ENCODE assay signal across 6 cellular contexts in the genomic region with DNA sequence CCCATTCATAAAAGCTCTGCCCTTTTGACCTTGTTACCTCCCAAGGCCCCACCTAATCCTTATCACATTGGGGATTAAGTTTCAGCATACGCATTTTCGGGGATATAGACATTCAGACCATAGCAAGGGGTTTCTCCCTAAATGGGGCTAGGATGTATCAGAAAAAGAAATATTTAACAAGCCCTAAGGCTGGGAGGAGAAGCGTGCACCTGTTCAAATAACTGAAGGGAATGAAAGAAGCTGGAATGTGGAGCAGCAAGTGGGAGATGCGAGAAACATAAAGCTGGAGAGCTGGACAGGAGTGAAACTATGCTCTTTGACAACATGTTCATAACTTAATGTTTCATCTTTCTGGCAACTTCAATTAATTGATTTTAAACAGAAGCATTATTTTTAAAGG.
"Had no signal": no experiment of that assay in that cellular context is flagged by ENCODE, and none has a peak within 500 bp of the region (broad histone marks: within the 10 kb centered on the region; RNA-seq: fewer than 3 reads in every experiment).

No MANE protein-coding gene starts in this region.

- H3K4me3 Mint-ChIP-seq: GM23338, H9 had no signal

- H3K27ac Mint-ChIP-seq: GM23338, H9 had no signal

- H3K4me3 ChIP-seq: GM23338, K562 had no signal

- H3K9me3 Mint-ChIP-seq: GM23338, H9 had no signal

- DNase-seq: H9, HCEC 1CT, IMR-90, KG1 had no signal
